ENCODE assay signal across 20 cellular contexts in genomic region chr6:9494864-9495263, GRCh38.
"Had no signal": no experiment of that assay in that cellular context is flagged by ENCODE, and none has a peak within 500 bp of the region (broad histone marks: within the 10 kb centered on the region; RNA-seq: fewer than 3 reads in every experiment).

No MANE protein-coding gene starts in this region.

- H3K4me3 ChIP-seq: colonic mucosa, gastrocnemius medialis, heart right ventricle, lower lobe of right lung, skin epidermis, testis, upper lobe of left lung had no signal

- H3K27ac ChIP-seq: colonic mucosa, gastrocnemius medialis, heart right ventricle, lower lobe of right lung, skin epidermis, testis, upper lobe of left lung had no signal

- H3K36me3 Mint-ChIP-seq: activated naive CD8-positive, alpha-beta T cell treated with anti-CD3 and anti-CD28 coated beads, Interleukin-2, amount 10 ng/mL, durations not matched to agents 7 days and 5 days; mesothelial cell of epicardium had no signal

- H3K36me3 ChIP-seq: colonic mucosa, gastrocnemius medialis, heart right ventricle, lower lobe of right lung, upper lobe of left lung had no signal

- H3K27ac Mint-ChIP-seq: activated naive CD8-positive, alpha-beta T cell treated with anti-CD3 and anti-CD28 coated beads, Interleukin-2, amount 10 ng/mL, durations not matched to agents 7 days and 5 days; mesothelial cell of epicardium; T-helper 1 cell treated with Interleukin-12 subunit alpha and Interleukin-12 subunit beta and Interleukin-4 antibody, amounts not matched to agents 30 μg/mL and 1 μg/mL, for 36 hours had no signal

- ATAC-seq: gastrocnemius medialis, heart right ventricle, left cardiac atrium, lower lobe of right lung had no signal

- H3K4me1 ChIP-seq: colonic mucosa, gastrocnemius medialis, heart right ventricle, lower lobe of right lung, testis, upper lobe of left lung had no signal

- H3K4me3 Mint-ChIP-seq: activated naive CD8-positive, alpha-beta T cell treated with anti-CD3 and anti-CD28 coated beads, Interleukin-2, amount 10 ng/mL, durations not matched to agents 7 days and 5 days; mesothelial cell of epicardium; nephron progenitor cell; T-helper 1 cell treated with Interleukin-12 subunit alpha and Interleukin-12 subunit beta and Interleukin-4 antibody, amounts not matched to agents 30 μg/mL and 1 μg/mL, for 36 hours had no signal

- H3K27me3 Mint-ChIP-seq: activated naive CD8-positive, alpha-beta T cell treated with anti-CD3 and anti-CD28 coated beads, Interleukin-2, amount 10 ng/mL, durations not matched to agents 7 days and 5 days had no signal

- DNase-seq: activated CD4-positive, alpha-beta T cell treated with anti-CD3 and anti-CD28 coated beads for 48 hours; activated gamma-delta T cell treated with Interleukin-2 at 50 U/mL for 16 hours; activated naive CD8-positive, alpha-beta T cell treated with anti-CD3 and anti-CD28 coated beads, Interleukin-2, amount 10 ng/mL, durations not matched to agents 7 days and 5 days; aorta; caudate nucleus; colonic mucosa; gastrocnemius medialis; heart right ventricle; left cardiac atrium; lower lobe of right lung; nephron progenitor cell; occipital lobe; stimulated activated CD4-positive, alpha-beta T cell treated with anti-CD3 and anti-CD28 coated beads, Interleukin-15, amount 100 ng/mL, for 24 hours; stimulated activated CD4-positive, alpha-beta T cell treated with anti-CD3 and anti-CD28 coated beads, Interleukin-4, amount 100 ng/mL, for 1 hour; stimulated activated naive CD4-positive, alpha-beta T cell treated with Interleukin-2 at 50 U/mL for 16 hours; testis; upper lobe of left lung had no signal

- H3K27me3 ChIP-seq: colonic mucosa, gastrocnemius medialis, heart right ventricle, testis, upper lobe of left lung had no signal

- H3K4me1 Mint-ChIP-seq: activated naive CD8-positive, alpha-beta T cell treated with anti-CD3 and anti-CD28 coated beads, Interleukin-2, amount 10 ng/mL, durations not matched to agents 7 days and 5 days had no signal

- H3K9me3 ChIP-seq: colonic mucosa, gastrocnemius medialis, lower lobe of right lung, testis had no signal
